In the genomic region with DNA sequence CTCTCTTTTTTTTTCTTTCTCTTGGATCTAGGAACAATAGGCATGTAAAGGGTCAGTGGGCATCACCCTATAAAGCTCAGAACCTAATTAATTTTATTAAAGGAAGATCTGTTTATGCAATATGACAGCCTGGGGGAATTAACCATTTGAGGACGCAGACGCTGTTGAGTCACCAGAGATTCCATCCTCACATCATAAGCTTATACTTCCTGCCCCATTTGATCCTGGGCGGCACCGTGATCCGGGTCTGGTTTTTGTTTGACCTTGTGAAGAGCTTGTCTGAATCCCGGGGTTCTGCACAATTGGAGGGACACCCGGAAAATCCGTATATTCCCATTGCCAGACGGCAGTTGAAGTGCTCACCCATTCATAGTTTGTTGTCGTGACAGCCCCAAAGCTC, we compare ENCODE assay signal across 20 cellular contexts. TPM values are rescaled to one million over a fixed set of nuclear protein-coding genes. Genes with fewer than 3 reads are reported as not detected.
A peak's percentile ranks its signal among the peaks of the same experiment; 100 is the strongest.
DNase-seq lines count a peak whose midpoint lies in the region; ATAC-seq, FAIRE-seq and TF ChIP-seq lines count a peak whose summit lies in the region.
"Had no signal": no experiment of that assay in that cellular context is flagged by ENCODE, and none has a peak within 500 bp of the region (broad histone marks: within the 10 kb centered on the region; RNA-seq: fewer than 3 reads in every experiment).

No MANE protein-coding gene starts in this region.

- no peak for DNase-seq in A549 (ENCODE audit: low read depth in 1 of 2, low spot score in 1 of 2)
- peak; percentile 18 for DNase-seq in ELF-1 (ENCODE audit: low read depth, low spot score)
- peak; percentile 58 for DNase-seq in WERI-Rb-1
- DNase-seq in DMS114 treated with DMSO at 0.1 percent for 48 hours (lab: John Stamatoyannopoulos, UW; ENCODE audit: unreplicated experiment), result no peak
- no peak for DNase-seq in NCI-H146 (lab: John Stamatoyannopoulos, UW)
- DNase-seq in midbrain (lab: John Stamatoyannopoulos, UW), result no peak
- DNase-seq: activated CD4-positive, alpha-beta T cell treated with anti-CD3 and anti-CD28 coated beads, Interleukin-2, amount 50 U/mL, for 48 hours; activated T-cell treated with anti-CD3 and anti-CD28 coated beads, Interleukin-2, amount 50 U/mL, for 24 hours; EL; glutamatergic neuron; kidney; NCI-H1105; NCI-H774; stimulated activated CD4-positive, alpha-beta T cell treated with anti-CD3 and anti-CD28 coated beads, Interleukin-12 subunit alpha, Interleukin-12 subunit beta, amount 100 ng/mL, for 4 hours had no signal

- H3K4me2 ChIP-seq in A549, result peak overlapping the region; percentile 55; the same call in 1 of the 3 replicates
- H3K4me2 ChIP-seq: KMS-11 had no signal

- TF ChIP-seq EP300 in A549 (IDR thresholded peaks at IDR 0.05), result no peak

- H3K9me3 ChIP-seq in A549, result no peaks in the 10 kb centered on the region
- H3K9me3 ChIP-seq in WERI-Rb-1 (ENCODE audit: severe bottlenecking), result no peaks in the 10 kb centered on the region
- no peaks in the 10 kb centered on the region for H3K9me3 ChIP-seq in iPS-20b (ENCODE audit: insufficient read depth, low read depth, low read length)
- H3K9me3 ChIP-seq: esophagus muscularis mucosa, suprapubic skin had no signal

- H3K4me1 ChIP-seq in A549 (no peaks in the 10 kb centered on the region), iPS-20b (ENCODE audit: insufficient read depth, low read length) (peaks cover 16% of the 10 kb centered on the region; the same call in 1 of the 2 replicates)

- no peak for TF ChIP-seq POLR2A in A549 (IDR thresholded peaks at IDR 0.05; ENCODE audit: low read length)

- CTCF ChIA-PET in A549 (lab: Yijun Ruan, JAX), result interaction anchor here (0.6 to 5.7 kb wide), 5 partner anchors 10 to 1488 kb away, joined by 3 to 33 read pairs (median 4); no protein-coding TSS in a partner anchor

- 12% methylated on average over 10 of the region's 10 CpGs for WGBS in A549 (ENCODE audit: missing lambda C conversion rate)

- H3K9ac ChIP-seq in iPS-20b (ENCODE audit: low read depth, low read length), result no peak overlapping the region
- H3K9ac ChIP-seq: KMS-11 had no signal

- H3K27ac ChIP-seq in A549 (no peak overlapping the region), WERI-Rb-1 (no peak overlapping the region), iPS-20b (ENCODE audit: low read length) (no peak overlapping the region)
- H3K27ac ChIP-seq: esophagus muscularis mucosa, KMS-11, suprapubic skin had no signal

- H3K4me3 ChIP-seq in A549 (no peak overlapping the region), WERI-Rb-1 (ENCODE audit: low read depth, low read length) (peak overlapping the region; percentile 69), iPS-20b (ENCODE audit: low read length) (peak overlapping the region; percentile 74)

- TF ChIP-seq RAD21 in A549 (conservative IDR thresholded peaks at IDR 0.05 in 1 of 2, IDR thresholded peaks at IDR 0.05 in 1 of 2), result no peak

- POLR2A ChIA-PET in A549 (lab: Yijun Ruan, JAX), result no interaction called here

- ATAC-seq in A549, result no peak
- ATAC-seq in GM18520 (IDR thresholded peaks at IDR 0.05; ENCODE audit: unreplicated experiment), result no peak

- H3K36me3 ChIP-seq in WERI-Rb-1 (no peaks in the 10 kb centered on the region), iPS-20b (ENCODE audit: insufficient read depth, low read depth, low read length) (no peaks in the 10 kb centered on the region)
- H3K36me3 ChIP-seq: esophagus muscularis mucosa, suprapubic skin had no signal

- H3K27me3 ChIP-seq in WERI-Rb-1 (ENCODE audit: insufficient read depth, low read depth, severe bottlenecking), result no peaks in the 10 kb centered on the region
- peaks cover 60% of the 10 kb centered on the region for H3K27me3 ChIP-seq in iPS-20b (ENCODE audit: insufficient read depth, low read length)

- FAIRE-seq in A549 (lab: Jason Lieb, UNC), result no peak
- FAIRE-seq: GM19239, kidney had no signal

- TF ChIP-seq CTCF in A549 (IDR thresholded peaks at IDR 0.05) (no peak), WERI-Rb-1 (IDR thresholded peaks at IDR 0.05; ENCODE audit: low read depth, low read length) (no peak)

TF ChIP-seq in A549, 52 proteins besides CTCF, POLR2A, EP300 and RAD21:
- TF ChIP-seq RNF2 (IDR thresholded peaks at IDR 0.05; ENCODE audit: borderline replicate concordance, low read depth) (0 out of 2 replicates have a peak, but pooled peaks have one; percentile 17), TFCP2L1 (CRISPR knock-in tag; IDR thresholded peaks at IDR 0.05) (no peak)
TF ChIP-seq in A549: peak in this region for 1.

RNA-seq across cellular contexts. Expression of gene BCL11A, which starts 16.8 kb away (rescaled TPM):
- polyA plus RNA-seq in A549 (2011; rRNA removed), result 0.12 and 0.13 TPM in 2 replicates
- 0.03 TPM in 2 replicates for polyA plus RNA-seq in A549 (2012; cell fraction: cytosol; rRNA removed)
- polyA plus RNA-seq in A549 (2012; cell fraction: nucleus; rRNA removed), result 0.01 and 0.02 TPM in 2 replicates
- polyA plus RNA-seq in A549 (2017; fragmentation: RNase III; extraction: RNeasy Plus Mini Kit Qiagen cat#74134 plus additional on column Dnase treatment), result 0.04 to 0.12 TPM in 2 of 3 replicates, not detected in the other
- 0.10 and 0.41 TPM in 2 replicates for polyA minus RNA-seq in A549 (2011; rRNA and poly(A)+ RNA removed)

Comparison
In these comparisons a context has a peak if more than half of its experiments do, and no peak if none do; other contexts are left out.
1. DNase-seq: peak in ELF-1 (single experiment) and WERI-Rb-1 (single experiment); none in A549 (0 of 2), DMS114 treated with DMSO at 0.1 percent for 48 hours (single experiment), NCI-H146 (single experiment) and midbrain (single experiment).